ENCODE assay signal across 18 cellular contexts in genomic region chr3:23479026-23479425, GRCh38.
DNase-seq lines count a peak whose midpoint lies in the region; ATAC-seq and TF ChIP-seq lines count a peak whose summit lies in the region.
"Had no signal": no experiment of that assay in that cellular context is flagged by ENCODE, and none has a peak within 500 bp of the region (broad histone marks: within the 10 kb centered on the region; RNA-seq: fewer than 3 reads in every experiment).

No MANE protein-coding gene starts in this region.

- H3K27me3 ChIP-seq in right cardiac atrium (ENCODE audit: control insufficient read depth, insufficient read depth): no peaks in the 10 kb centered on the region
- no peaks in the 10 kb centered on the region for H3K27me3 ChIP-seq in CD4-positive, alpha-beta T cell (ENCODE audit: control insufficient read depth, insufficient read depth, low read length)
- no peaks in the 10 kb centered on the region for H3K27me3 ChIP-seq in uterus
- H3K27me3 ChIP-seq: BLaER1 treated with 17β-estradiol and CSF1 and Interleukin-3, amounts not matched to agents 10 nM and 100 nM had no signal

- POLR2A ChIA-PET in RWPE1 (lab: Yijun Ruan, JAX; ENCODE audit: low non-redundant PET): no interaction called here
- POLR2A ChIA-PET in CD4-positive, alpha-beta T cell (lab: Charles Lee): no interaction called here

- H3K4me3 Mint-ChIP-seq in CD4-positive, alpha-beta T cell: no peak overlapping the region
- H3K4me3 Mint-ChIP-seq: HFFc6 had no signal

- no peak overlapping the region for H3K27ac ChIP-seq in right cardiac atrium (ENCODE audit: low read length)
- 0 out of 2 replicates have a peak overlapping the region, but pooled peaks have one; percentile 11 for H3K27ac ChIP-seq in RWPE1
- H3K27ac ChIP-seq in CD4-positive, alpha-beta T cell (ENCODE audit: low read depth, low read length): no peak overlapping the region
- no peak overlapping the region for H3K27ac ChIP-seq in uterus
- H3K27ac ChIP-seq: A549; BLaER1 treated with 17β-estradiol and CSF1 and Interleukin-3, amounts not matched to agents 10 nM and 100 nM; SK-N-MC had no signal

- CTCF ChIA-PET in RWPE1 (lab: Yijun Ruan, JAX): no interaction called here
- CTCF ChIA-PET in CD4-positive, alpha-beta T cell (lab: Charles Lee): no interaction called here

- H3K4me3 ChIP-seq in right cardiac atrium (ENCODE audit: low read length): no peak overlapping the region
- H3K4me3 ChIP-seq in uterus: no peak overlapping the region
- H3K4me3 ChIP-seq: A549, SK-N-MC had no signal

- no peak for TF ChIP-seq CTCF in RWPE1 (conservative IDR thresholded peaks at IDR 0.05; ENCODE audit: low read depth)
- no peak for TF ChIP-seq CTCF in CD4-positive, alpha-beta T cell (IDR thresholded peaks at IDR 0.05)
- TF ChIP-seq CTCF in uterus (IDR thresholded peaks at IDR 0.05): no peak

- no peaks in the 10 kb centered on the region for H3K36me3 ChIP-seq in uterus

- no peak for TF ChIP-seq POLR2A in uterus (IDR thresholded peaks at IDR 0.05)

- intact Hi-C loops in right cardiac atrium (cut with DNase I): no loop called here
- intact Hi-C loops in Right ventricle myocardium superior (cut with DNase I): no loop called here
- intact Hi-C loops in CD4-positive, alpha-beta T cell (cut with DNase I, micrococcal nuclease): no loop called here
- intact Hi-C loops in uterus (cut with DNase I; ENCODE audit: low total_unique reads): no loop called here

- H3K4me1 ChIP-seq in right cardiac atrium (ENCODE audit: control insufficient read depth, insufficient read depth, low read length) (peaks cover 3% of the 10 kb centered on the region), uterus (no peaks in the 10 kb centered on the region)
- H3K4me1 ChIP-seq: A549 had no signal

- peaks cover 12% of the 10 kb centered on the region for H3K36me3 Mint-ChIP-seq in CD4-positive, alpha-beta T cell (ENCODE audit: low read depth)

- ATAC-seq in right cardiac atrium: peak; percentile 37 to 41
- no peak for ATAC-seq in Right ventricle myocardium superior (ENCODE audit: poor library complexity)
- ATAC-seq in CD4-positive, alpha-beta T cell (ENCODE audit: poor library complexity): no peak
- ATAC-seq in HG02970 (IDR thresholded peaks at IDR 0.05; ENCODE audit: low FRiP score, unreplicated experiment): no peak
- ATAC-seq: A549, HepG2 had no signal

- no peaks in the 10 kb centered on the region for H3K9me3 ChIP-seq in right cardiac atrium (ENCODE audit: control insufficient read depth, low read length)
- H3K9me3 ChIP-seq in CD4-positive, alpha-beta T cell (ENCODE audit: control insufficient read depth, low read length): peaks cover 8% of the 10 kb centered on the region
- no peaks in the 10 kb centered on the region for H3K9me3 ChIP-seq in uterus
- H3K9me3 ChIP-seq: A549 had no signal

- WGBS in right cardiac atrium: 93% methylated on average over 3 of the region's 3 CpGs

- H3K9me3 Mint-ChIP-seq in CD4-positive, alpha-beta T cell: peaks cover 9% of the 10 kb centered on the region

- H3K27ac Mint-ChIP-seq in CD4-positive, alpha-beta T cell: no peak overlapping the region
- H3K27ac Mint-ChIP-seq: HFFc6 had no signal

- DNase-seq in right cardiac atrium (no peak), Right ventricle myocardium superior (no peak), RWPE1 (ENCODE audit: low spot score) (no peak), kidney tubule cell (ENCODE audit: low spot score) (peak; percentile 17), SKM-1 treated with dmso at 0.1 percent for 144 hours (lab: John Stamatoyannopoulos, UW; ENCODE audit: unreplicated experiment) (no peak), uterus (no peak)
- DNase-seq in CD4-positive, alpha-beta T cell: no peak
- DNase-seq: HFFc6, KG1, NCI-H1436, NCI-H1930, NCI-H345, NCI-H524 treated with DMSO at 0.1 percent for 48 hours had no signal

- H3K4me1 Mint-ChIP-seq in CD4-positive, alpha-beta T cell (ENCODE audit: low read depth): peaks cover 19% of the 10 kb centered on the region

- no peaks in the 10 kb centered on the region for H3K27me3 Mint-ChIP-seq in CD4-positive, alpha-beta T cell

Comparison
In these comparisons a context has a peak if more than half of its experiments do, and no peak if none do; other contexts are left out.
1. ATAC-seq: peak in right cardiac atrium (2 of 2); none in Right ventricle myocardium superior (single experiment), CD4-positive, alpha-beta T cell (single experiment) and HG02970 (single experiment).